In genomic region chr13:83229574-83230300, GRCh38 we compare ENCODE assay signal across 1 cellular context.
TF ChIP-seq lines count a peak whose summit lies in the region.

No MANE protein-coding gene starts in this region.

TF ChIP-seq in IMR-90, 13 proteins besides CTCF, POLR2A, EP300 and RAD21 (continued from another document):
- TF ChIP-seq SMC3 (IDR thresholded peaks at IDR 0.05; ENCODE audit: low read depth, low read length) (no peak), RFX5 (IDR thresholded peaks at IDR 0.05; ENCODE audit: low read depth, low read length) (no peak), NFE2L2 (IDR thresholded peaks at IDR 0.05; ENCODE audit: low read depth, low read length) (no peak), RCOR1 (IDR thresholded peaks at IDR 0.05; ENCODE audit: insufficient replicate concordance, low read length) (no peak), MXI1 (IDR thresholded peaks at IDR 0.05; ENCODE audit: borderline replicate concordance, low read depth, low read length) (no peak), CEBPB (IDR thresholded peaks at IDR 0.05; ENCODE audit: low read depth, low read length) (no peak), FOS (IDR thresholded peaks at IDR 0.05; ENCODE audit: low read depth, low read length) (no peak), MAFK (IDR thresholded peaks at IDR 0.05; ENCODE audit: low read depth, low read length) (no peak), BHLHE40 (IDR thresholded peaks at IDR 0.05; ENCODE audit: low read depth, low read length) (no peak), MAZ (IDR thresholded peaks at IDR 0.05; ENCODE audit: borderline replicate concordance, low read depth, low read length) (no peak), CHD1 (IDR thresholded peaks at IDR 0.05; ENCODE audit: low read depth, low read length) (no peak)
